ENCODE assay signal across 9 cellular contexts in genomic region chr19:8391274-8392016, GRCh38. TPM values are rescaled to one million over a fixed set of nuclear protein-coding genes. Genes with fewer than 3 reads are reported as not detected.
A peak's percentile ranks its signal among the peaks of the same experiment; 100 is the strongest.
DNase-seq lines count a peak whose midpoint lies in the region; ATAC-seq, FAIRE-seq and TF ChIP-seq lines count a peak whose summit lies in the region.
"Had no signal": no experiment of that assay in that cellular context is flagged by ENCODE, and none has a peak within 500 bp of the region (broad histone marks: within the 10 kb centered on the region; RNA-seq: fewer than 3 reads in every experiment).

No MANE protein-coding gene starts in this region.

- H2BK15ac ChIP-seq in neuronal stem cell (ENCODE audit: low read length) = no peak overlapping the region

- WGBS in endodermal cell (ENCODE audit: insufficient coverage in 1 of 2, insufficient read length in 1 of 2), 2 experiments = 92 to 95% methylated on average over 17 to 21 of the region's 21 CpGs
- WGBS in neuronal stem cell (ENCODE audit: extremely low coverage in 2 of 2, insufficient read length in 2 of 2, insufficient replicate concordance in 1 of 2), 2 donors = no CpG with 5 or more reads among the region's 21 CpGs

- no peak overlapping the region for H2BK12ac ChIP-seq in neuronal stem cell (ENCODE audit: low read length)

- no peak for ATAC-seq in CD4-positive, alpha-beta T cell (ENCODE audit: poor library complexity)
- no peak for ATAC-seq in GM21360 (IDR thresholded peaks at IDR 0.05; ENCODE audit: unreplicated experiment)
- ATAC-seq in HG03354 (IDR thresholded peaks at IDR 0.05; ENCODE audit: poor library complexity, severe bottlenecking, unreplicated experiment) = no peak

- intact Hi-C loops in CD4-positive, alpha-beta T cell (cut with DNase I, micrococcal nuclease) = loop anchor here (2.0 to 10.0 kb wide), 4 partner anchors 53 to 447 kb away; partner anchors contain the start of genes NDUFA7 (in 2 of the 2), RPS28 (in 2 of the 2), HNRNPM (in 1 of the 2) and MBD3L1 (in 1 of the 2)

- POLR2A ChIA-PET in CD4-positive, alpha-beta T cell (lab: Charles Lee) = interaction anchor here (1.2 to 2.1 kb wide), 3 partner anchors 22 to 122 kb away, joined by 4 to 26 read pairs (median 5); partner anchors contain the start of genes HNRNPM, MARCHF2 and ZNF414

- H3K4ac ChIP-seq in neuronal stem cell (ENCODE audit: low read length) = no peak overlapping the region

- H3K4me1 Mint-ChIP-seq in CD4-positive, alpha-beta T cell (ENCODE audit: low read depth) = peaks cover 33% of the 10 kb centered on the region
- H3K4me1 Mint-ChIP-seq in endodermal cell = peaks cover 4% of the 10 kb centered on the region

- H3K4me2 ChIP-seq in neuronal stem cell (ENCODE audit: insufficient read depth, low read length, poor library complexity, severe bottlenecking) = no peak overlapping the region

- FAIRE-seq in HTR-8/SVneo (lab: Jason Lieb, UNC) = no peak

- H3K4me3 ChIP-seq in NT2/D1 (ENCODE audit: insufficient read length, low read depth) (peak overlapping the region; percentile 36), endodermal cell (ENCODE audit: low read length) (peak overlapping the region; percentile 79), neuronal stem cell (ENCODE audit: low read length in 2 of 2) (peak overlapping the region in 1 of 2 donors; percentile 71)

- CTCF ChIA-PET in CD4-positive, alpha-beta T cell (lab: Charles Lee) = interaction anchor here (1.6 kb wide), 2 partner anchors 22 to 38 kb away, joined by 4 to 6 read pairs; partner anchors contain the start of gene MARCHF2

- H3K4me3 Mint-ChIP-seq in CD4-positive, alpha-beta T cell = peak overlapping the region; percentile 84
- H3K4me3 Mint-ChIP-seq in endodermal cell = peak overlapping the region; percentile 79

- H3K27me3 Mint-ChIP-seq in CD4-positive, alpha-beta T cell = no peaks in the 10 kb centered on the region
- H3K27me3 Mint-ChIP-seq in endodermal cell (ENCODE audit: insufficient read depth) = no peaks in the 10 kb centered on the region

- H2AK5ac ChIP-seq in neuronal stem cell (ENCODE audit: low read depth, low read length) = peak overlapping the region; percentile 51

- H3K9me3 Mint-ChIP-seq in CD4-positive, alpha-beta T cell = no peaks in the 10 kb centered on the region
- peaks cover 9% of the 10 kb centered on the region for H3K9me3 Mint-ChIP-seq in endodermal cell

- DNase-seq in CD4-positive, alpha-beta T cell = no peak
- DNase-seq in NT2/D1 (ENCODE audit: low read depth, low spot score) (no peak), endodermal cell (no peak), neuronal stem cell (ENCODE audit: low spot score) (no peak), HTR-8/SVneo (ENCODE audit: insufficient read length, low spot score) (no peak), NCI-H1436 (lab: John Stamatoyannopoulos, UW) (no peak)

- peak overlapping the region; percentile 56 for H3K18ac ChIP-seq in neuronal stem cell (ENCODE audit: low read length)

- no peak overlapping the region for H2BK5ac ChIP-seq in neuronal stem cell (ENCODE audit: low read length)

- peaks cover 18% of the 10 kb centered on the region for H3K4me1 ChIP-seq in NT2/D1 (ENCODE audit: insufficient read depth, insufficient read length)
- H3K4me1 ChIP-seq in endodermal cell (ENCODE audit: control insufficient read depth, insufficient read depth, low read length) = peaks cover 11% of the 10 kb centered on the region
- peaks cover 5 to 9% of the 10 kb centered on the region in 2 donors for H3K4me1 ChIP-seq in neuronal stem cell (ENCODE audit: control insufficient read depth in 2 of 2, insufficient read depth in 1 of 2, low read depth in 1 of 2, low read length in 2 of 2)

- no peak overlapping the region for H4K8ac ChIP-seq in neuronal stem cell (ENCODE audit: low read depth, low read length)

- H2BK120ac ChIP-seq in neuronal stem cell (ENCODE audit: low read depth, low read length) = no peak overlapping the region

- no peaks in the 10 kb centered on the region for H3K9me3 ChIP-seq in CD4-positive, alpha-beta T cell (ENCODE audit: control insufficient read depth, low read length)
- H3K9me3 ChIP-seq in NT2/D1 (ENCODE audit: insufficient read depth, low read length) = peaks cover 5% of the 10 kb centered on the region; the same call in 1 of the 2 replicates
- H3K9me3 ChIP-seq in endodermal cell (ENCODE audit: control insufficient read depth, low read length) = peaks cover 10% of the 10 kb centered on the region
- H3K9me3 ChIP-seq in neuronal stem cell (replicated peaks in 1 of 2; ENCODE audit: control insufficient read depth in 2 of 2, insufficient read depth in 1 of 2, low read depth in 1 of 2, low read length in 2 of 2) = no peaks in the 10 kb centered on the region

- H3K27me3 ChIP-seq in CD4-positive, alpha-beta T cell (ENCODE audit: control insufficient read depth, insufficient read depth, low read length) = no peaks in the 10 kb centered on the region
- H3K27me3 ChIP-seq in NT2/D1 (ENCODE audit: insufficient read depth, insufficient read length) (no peaks in the 10 kb centered on the region), endodermal cell (ENCODE audit: control insufficient read depth, insufficient read depth, low read length, poor library complexity, severe bottlenecking) (no peaks in the 10 kb centered on the region), neuronal stem cell (ENCODE audit: control insufficient read depth in 3 of 3, insufficient read depth in 3 of 3, low read depth in 1 of 3, low read length in 3 of 3) (no peaks in the 10 kb centered on the region)

- H3K27ac ChIP-seq in CD4-positive, alpha-beta T cell (ENCODE audit: low read depth, low read length) = no peak overlapping the region
- H3K27ac ChIP-seq in endodermal cell (ENCODE audit: low read depth, low read length) (no peak overlapping the region), neuronal stem cell (replicated peaks; ENCODE audit: low read length) (peak overlapping the region; percentile 11)

- peak overlapping the region; percentile 86 for H3K27ac Mint-ChIP-seq in CD4-positive, alpha-beta T cell
- peak overlapping the region; percentile 68 for H3K27ac Mint-ChIP-seq in endodermal cell

- TF ChIP-seq CTCF in CD4-positive, alpha-beta T cell (IDR thresholded peaks at IDR 0.05) = no peak
- TF ChIP-seq CTCF in endodermal cell (conservative IDR thresholded peaks at IDR 0.05) = no peak

- peak overlapping the region; percentile 6 for H3K23ac ChIP-seq in neuronal stem cell (ENCODE audit: low read depth, low read length, poor library complexity)

- no peak overlapping the region for H2AFZ ChIP-seq in neuronal stem cell (ENCODE audit: low read length)

- H3K9ac ChIP-seq in NT2/D1 (ENCODE audit: insufficient read length, low read depth) (peak overlapping the region; percentile 63), endodermal cell (ENCODE audit: extremely low read depth, low read length, poor library complexity, severe bottlenecking) (no peak overlapping the region), neuronal stem cell (ENCODE audit: low read depth, low read length, poor library complexity) (peak overlapping the region; percentile 71)

- peaks cover 21% of the 10 kb centered on the region for H3K79me1 ChIP-seq in neuronal stem cell (ENCODE audit: low read depth, low read length)

- H3K14ac ChIP-seq in neuronal stem cell (ENCODE audit: low read length) = peak overlapping the region; percentile 11

- peaks cover 15% of the 10 kb centered on the region for H3K36me3 Mint-ChIP-seq in CD4-positive, alpha-beta T cell (ENCODE audit: low read depth)
- peaks cover 27% of the 10 kb centered on the region for H3K36me3 Mint-ChIP-seq in endodermal cell (ENCODE audit: low read depth)

- peaks cover 30% of the 10 kb centered on the region for H3K36me3 ChIP-seq in NT2/D1 (ENCODE audit: insufficient read depth, insufficient read length, low read length)
- H3K36me3 ChIP-seq in endodermal cell (ENCODE audit: control insufficient read depth, insufficient read depth, low read length) = peaks cover 10% of the 10 kb centered on the region
- peaks cover 0 to 31% of the 10 kb centered on the region in 2 donors for H3K36me3 ChIP-seq in neuronal stem cell (replicated peaks in 1 of 2; ENCODE audit: control insufficient read depth in 2 of 2, insufficient read depth in 2 of 2, low read length in 2 of 2)

- no peak overlapping the region for H4K91ac ChIP-seq in neuronal stem cell (ENCODE audit: low read depth, low read length, poor library complexity)

RNA-seq across cellular contexts. Expression of gene RAB11B, which starts 1.3 kb away (rescaled TPM):
- 10 to 100 TPM; 66.8 to 71.5 TPM for total RNA-seq in CD4-positive, alpha-beta T cell
- 100 to 1,000 TPM; 137 to 146 TPM for total RNA-seq in endodermal cell
- polyA plus RNA-seq in endodermal cell (2013, experiment 1 of 2) = 116 TPM
- 110 TPM for polyA plus RNA-seq in endodermal cell (2013, experiment 2 of 2)
- 104 TPM for polyA plus RNA-seq in neuronal stem cell (2013, experiment 1 of 2)
- 102 TPM for polyA plus RNA-seq in neuronal stem cell (2013, experiment 2 of 2)

RNA-seq across cellular contexts. Expression of gene MARCHF2, which starts 21.7 kb away (rescaled TPM):
- total RNA-seq in CD4-positive, alpha-beta T cell = 10 to 100 TPM; 20.0 to 22.2 TPM
- total RNA-seq in endodermal cell = 10 to 100 TPM; 31.8 to 35.9 TPM
- polyA plus RNA-seq in endodermal cell (2013, experiment 1 of 2) = 21.8 TPM
- polyA plus RNA-seq in endodermal cell (2013, experiment 2 of 2) = 20.4 TPM
- polyA plus RNA-seq in neuronal stem cell (2013, experiment 1 of 2) = 25.7 TPM
- polyA plus RNA-seq in neuronal stem cell (2013, experiment 2 of 2) = 24.5 TPM

RNA-seq across cellular contexts. Expression of gene ANGPTL4, which starts 27.5 kb away (rescaled TPM):
- total RNA-seq in CD4-positive, alpha-beta T cell = not detected
- total RNA-seq in endodermal cell = 10 to 100 TPM; 10.9 to 13.2 TPM
- 4.2 TPM for polyA plus RNA-seq in endodermal cell (2013, experiment 1 of 2)
- 2.9 TPM for polyA plus RNA-seq in endodermal cell (2013, experiment 2 of 2)
- 2.7 TPM for polyA plus RNA-seq in neuronal stem cell (2013, experiment 1 of 2)
- 3.0 TPM for polyA plus RNA-seq in neuronal stem cell (2013, experiment 2 of 2)
- total RNA-seq: HT1080 had no signal

RNA-seq across cellular contexts. Expression of gene KANK3, which starts 48.4 kb away (rescaled TPM):
- total RNA-seq in CD4-positive, alpha-beta T cell = 1 to 10 TPM in 1 of 2 experiments, under 1 TPM in 1; 0.87 to 1.1 TPM
- total RNA-seq in endodermal cell = 1 to 10 TPM; 2.3 to 2.6 TPM
- 1.6 TPM for polyA plus RNA-seq in endodermal cell (2013, experiment 1 of 2)
- 1.4 TPM for polyA plus RNA-seq in endodermal cell (2013, experiment 2 of 2)
- polyA plus RNA-seq in neuronal stem cell (2013, experiment 1 of 2) = 0.50 TPM
- polyA plus RNA-seq in neuronal stem cell (2013, experiment 2 of 2) = 0.57 TPM
- total RNA-seq: HT1080 had no signal

RNA-seq across cellular contexts. Expression of gene HNRNPM, which starts 53.3 kb away (rescaled TPM):
- 100 to 1,000 TPM; 269 to 272 TPM for total RNA-seq in CD4-positive, alpha-beta T cell
- total RNA-seq in endodermal cell = 100 to 1,000 TPM; 271 to 370 TPM
- 198 TPM for polyA plus RNA-seq in endodermal cell (2013, experiment 1 of 2)
- polyA plus RNA-seq in endodermal cell (2013, experiment 2 of 2) = 223 TPM
- 112 TPM for polyA plus RNA-seq in neuronal stem cell (2013, experiment 1 of 2)
- polyA plus RNA-seq in neuronal stem cell (2013, experiment 2 of 2) = 111 TPM

Comparison
In these comparisons a context has a peak if more than half of its experiments do, and no peak if none do; other contexts are left out.
1. RNA of gene ANGPTL4, which starts 27.5 kb away (total RNA-seq): 10.9 to 13.2 TPM in endodermal cell; not detected in CD4-positive, alpha-beta T cell; every median in the first group is over 10 times any median in the second.